In the genomic region with DNA sequence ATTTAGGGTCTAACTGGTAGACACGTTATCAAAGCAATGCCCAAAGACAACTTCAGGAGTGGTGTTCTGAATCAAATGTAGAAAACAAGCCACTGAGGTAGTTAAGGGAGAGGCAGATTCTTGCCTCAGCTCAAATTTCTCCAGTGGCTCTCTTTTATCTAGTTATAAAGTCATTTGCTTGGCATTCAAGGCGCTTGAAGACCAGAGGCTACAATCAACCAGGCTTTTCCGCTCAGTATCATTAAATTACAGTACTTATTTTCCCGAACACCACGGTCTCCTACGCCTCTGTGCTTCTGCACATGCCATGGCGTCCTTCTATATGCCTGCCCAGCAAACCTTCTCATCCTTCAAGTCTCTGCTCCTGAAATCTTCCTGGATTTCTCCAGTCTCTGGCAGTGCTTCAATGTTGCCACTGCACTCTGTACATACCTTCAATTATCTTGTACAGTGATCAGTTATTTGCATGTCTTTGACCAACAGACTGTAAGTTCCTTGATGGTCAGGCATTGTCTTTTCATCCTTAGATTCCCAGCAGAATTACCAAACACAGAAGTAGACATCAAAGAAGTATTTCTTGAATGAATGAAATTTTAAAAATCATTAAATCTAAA, we compare ENCODE assay signal across 8 cellular contexts. TPM values are rescaled to one million over a fixed set of nuclear protein-coding genes. Genes with fewer than 3 reads are reported as not detected.
DNase-seq lines count a peak whose midpoint lies in the region; ATAC-seq and TF ChIP-seq lines count a peak whose summit lies in the region.

No MANE protein-coding gene starts in this region.

- H3K4me3 ChIP-seq in Panc1 (ENCODE audit: low read depth in 2 of 2, low read length in 2 of 2) = peak overlapping the region; percentile 69 to 78
- peak overlapping the region; percentile 83 to 90 (median 86) for H3K4me3 ChIP-seq in esophagus muscularis mucosa
- peak overlapping the region; percentile 75 for H3K4me3 ChIP-seq in psoas muscle

- H3K9ac ChIP-seq in ES-I3 (ENCODE audit: low read depth, low read length) = peak overlapping the region; percentile 81; the same call in 1 of the 2 replicates

- 92% methylated on average over 7 of the region's 7 CpGs for WGBS in esophagus muscularis mucosa
- WGBS in psoas muscle, 3 donors = 73 to 88% (median 74%) methylated on average over 7 of the region's 7 CpGs

- no peaks in the 10 kb centered on the region for H3K36me3 ChIP-seq in ES-I3 (ENCODE audit: insufficient read depth, low read length)
- no peaks in the 10 kb centered on the region for H3K36me3 ChIP-seq in Panc1 (ENCODE audit: control insufficient read depth, insufficient read depth, low read length)
- H3K36me3 ChIP-seq in esophagus muscularis mucosa = no peaks in the 10 kb centered on the region
- no peaks in the 10 kb centered on the region for H3K36me3 ChIP-seq in psoas muscle (ENCODE audit: insufficient read depth in 1 of 2, low read depth in 1 of 2)

- POLR2A ChIA-PET in Panc1 (lab: Charles Lee) = no interaction called here

- no peak for ATAC-seq in Panc1
- ATAC-seq in psoas muscle = peak in 1 of 4 donors; percentile 5

- H3K27me3 ChIP-seq in Panc1 (ENCODE audit: control insufficient read depth, insufficient read depth, low read length) = no peaks in the 10 kb centered on the region
- H3K27me3 ChIP-seq in esophagus muscularis mucosa = no peaks in the 10 kb centered on the region
- H3K27me3 ChIP-seq in psoas muscle (ENCODE audit: insufficient read depth in 3 of 3, low read length in 2 of 3) = no peaks in the 10 kb centered on the region

- no peaks in the 10 kb centered on the region for H3K9me3 ChIP-seq in ES-I3 (ENCODE audit: control insufficient read depth, insufficient read depth, low read length)
- no peaks in the 10 kb centered on the region for H3K9me3 ChIP-seq in Panc1 (ENCODE audit: control insufficient read depth, insufficient read depth, low read depth, low read length)
- no peaks in the 10 kb centered on the region for H3K9me3 ChIP-seq in esophagus muscularis mucosa
- H3K9me3 ChIP-seq in psoas muscle = no peaks in the 10 kb centered on the region

- in situ Hi-C loops in Panc1 (cut with HindIII; ENCODE audit: low pct_unique_long_range_greater_than_20kb, low sequenced_read_pairs) = no loop called here

- H3K4me1 ChIP-seq in ES-I3 (ENCODE audit: insufficient read depth, low read length) = peaks cover 7% of the 10 kb centered on the region
- H3K4me1 ChIP-seq in Panc1 (ENCODE audit: control insufficient read depth, insufficient read depth, low read length) = peaks cover 10% of the 10 kb centered on the region
- H3K4me1 ChIP-seq in esophagus muscularis mucosa = peaks cover 6 to 36% (median 23%) of the 10 kb centered on the region in 4 donors
- peaks cover 11% of the 10 kb centered on the region for H3K4me1 ChIP-seq in psoas muscle

- CTCF ChIA-PET in Panc1 (lab: Charles Lee) = no interaction called here

- DNase-seq in Panc1 (ENCODE audit: low read depth, low spot score) (peak; percentile 15), esophagus muscularis mucosa (ENCODE audit: extremely low spot score) (no peak), psoas muscle (no peak), medulla oblongata (ENCODE audit: extremely low spot score) (no peak), SW 1271 (lab: John Stamatoyannopoulos, UW) (no peak), ureter (ENCODE audit: low spot score) (no peak), NCI-H1436 (lab: John Stamatoyannopoulos, UW) (no peak)

- no TSS peak for BruUV-seq in Panc1 (replicated peaks; lab: Mats Ljungman, UMichigan)

- H3K27ac ChIP-seq in Panc1 (ENCODE audit: low read length) (peak overlapping the region; percentile 90), esophagus muscularis mucosa (replicated peaks in 1 of 4) (peak overlapping the region; percentile 97 to 99 (median 98)), psoas muscle (peak overlapping the region; percentile 93)

- TF ChIP-seq CTCF in Panc1 (IDR thresholded peaks at IDR 0.05) (no peak), esophagus muscularis mucosa (IDR thresholded peaks at IDR 0.05) (no peak), psoas muscle (IDR thresholded peaks at IDR 0.05) (no peak)

- intact Hi-C loops in Panc1 (cut with micrococcal nuclease; ENCODE audit: unreplicated experiment) = no loop called here
- intact Hi-C loops in esophagus muscularis mucosa (cut with DNase I) = loop anchor here (10.0 kb wide), 2 partner anchors 98 to 168 kb away; partner anchors contain the start of genes DDX10 and EXPH5
- intact Hi-C loops in psoas muscle (cut with DNase I) = loop anchor here (2.0 to 10.0 kb wide), 4 partner anchors 30 to 158 kb away; partner anchors contain the start of genes C11orf65 (in 2 of the 2) and EXPH5 (in 1 of the 2)

- TF ChIP-seq EP300 in esophagus muscularis mucosa (IDR thresholded peaks at IDR 0.05) = no peak

- no peak for TF ChIP-seq POLR2A in esophagus muscularis mucosa (IDR thresholded peaks at IDR 0.05; ENCODE audit: low read depth)

RNA-seq across cellular contexts. Expression of gene POGLUT3, which starts 1.4 kb away (rescaled TPM):
- total RNA-seq in Panc1 (2021; ENCODE audit: unreplicated experiment) (52.3 TPM), esophagus muscularis mucosa (10 to 100 TPM; 18.8 to 24.0 (median 19.6) TPM), psoas muscle (1 to 10 TPM; 3.8 to 7.4 (median 5.8) TPM), ureter (37.7 TPM)
- 25.6 TPM for polyA plus RNA-seq in Panc1 (2012; ENCODE audit: insufficient read length)
- polyA plus RNA-seq in psoas muscle = 1 to 10 TPM; 2.1 to 4.2 (median 3.1) TPM

RNA-seq across cellular contexts. Expression of gene C11orf65, which starts 29.4 kb away (rescaled TPM):
- total RNA-seq in Panc1 (2021; ENCODE audit: unreplicated experiment) = 0.18 TPM
- polyA plus RNA-seq in Panc1 (2012; ENCODE audit: insufficient read length) = 0.55 TPM
- total RNA-seq in esophagus muscularis mucosa = under 1 TPM in 3 of 4 donors, not detected in 1; 0.06 to 0.63 (median 0.33) TPM
- total RNA-seq in psoas muscle = under 1 TPM; 0.16 to 0.64 (median 0.40) TPM
- polyA plus RNA-seq in psoas muscle = under 1 TPM; 0.20 to 0.24 (median 0.23) TPM
- 1.5 TPM for total RNA-seq in ureter
